ENCODE assay signal across 16 cellular contexts in genomic region chr12:117036046-117036445, GRCh38.
DNase-seq lines count a peak whose midpoint lies in the region; ATAC-seq and TF ChIP-seq lines count a peak whose summit lies in the region.
"Had no signal": no experiment of that assay in that cellular context is flagged by ENCODE, and none has a peak within 500 bp of the region (broad histone marks: within the 10 kb centered on the region; RNA-seq: fewer than 3 reads in every experiment).

No MANE protein-coding gene starts in this region.

- POLR2A ChIA-PET in activated CD4-positive, alpha-beta memory T cell treated with anti-CD3 and anti-CD28 coated beads for 36 hours (lab: Charles Lee) = no interaction called here

- H3K27me3 Mint-ChIP-seq in activated CD4-positive, alpha-beta memory T cell treated with anti-CD3 and anti-CD28 coated beads for 36 hours = peaks cover 6% of the 10 kb centered on the region
- peaks cover 0 to 5% of the 10 kb centered on the region in 2 donors for H3K27me3 Mint-ChIP-seq in natural killer cell (ENCODE audit: low read depth in 2 of 2)

- H3K27ac ChIP-seq in right atrium auricular region (no peak overlapping the region), VCaP (peak overlapping the region; percentile 80; the same call in 1 of the 2 replicates)
- H3K27ac ChIP-seq: adrenal gland, breast epithelium had no signal

- H3K36me3 Mint-ChIP-seq in activated CD4-positive, alpha-beta memory T cell treated with anti-CD3 and anti-CD28 coated beads for 36 hours = no peaks in the 10 kb centered on the region
- no peaks in the 10 kb centered on the region for H3K36me3 Mint-ChIP-seq in natural killer cell

- TF ChIP-seq CTCF in right atrium auricular region (IDR thresholded peaks at IDR 0.05) (no peak), VCaP (conservative IDR thresholded peaks at IDR 0.05) (no peak), natural killer cell (IDR thresholded peaks at IDR 0.05) (no peak)

- H3K4me3 Mint-ChIP-seq in activated CD4-positive, alpha-beta memory T cell treated with anti-CD3 and anti-CD28 coated beads for 36 hours = no peak overlapping the region
- H3K4me3 Mint-ChIP-seq in natural killer cell = no peak overlapping the region
- H3K4me3 Mint-ChIP-seq: activated CD4-positive, alpha-beta T cell treated with anti-CD3 and anti-CD28 coated beads, Interleukin-2, amount 10 ng/mL, durations not matched to agents 24 days and 14 days had no signal

- no peaks in the 10 kb centered on the region for H3K9me3 Mint-ChIP-seq in activated CD4-positive, alpha-beta memory T cell treated with anti-CD3 and anti-CD28 coated beads for 36 hours
- no peaks in the 10 kb centered on the region for H3K9me3 Mint-ChIP-seq in natural killer cell
- H3K9me3 Mint-ChIP-seq: activated CD4-positive, alpha-beta T cell treated with anti-CD3 and anti-CD28 coated beads, Interleukin-2, amount 10 ng/mL, durations not matched to agents 24 days and 14 days had no signal

- H3K4me3 ChIP-seq in right atrium auricular region = no peak overlapping the region
- H3K4me3 ChIP-seq: adrenal gland, breast epithelium had no signal

- no peaks in the 10 kb centered on the region for H3K4me1 Mint-ChIP-seq in activated CD4-positive, alpha-beta memory T cell treated with anti-CD3 and anti-CD28 coated beads for 36 hours (ENCODE audit: low read depth)
- peaks cover 0 to 25% of the 10 kb centered on the region in 2 donors for H3K4me1 Mint-ChIP-seq in natural killer cell

- ATAC-seq in Right ventricle myocardium inferior (peak; percentile 26), HG03520 (IDR thresholded peaks at IDR 0.05; ENCODE audit: unreplicated experiment) (no peak), sciatic nerve (no peak), natural killer cell (no peak)

- H3K27ac Mint-ChIP-seq in activated CD4-positive, alpha-beta memory T cell treated with anti-CD3 and anti-CD28 coated beads for 36 hours = no peak overlapping the region
- no peak overlapping the region for H3K27ac Mint-ChIP-seq in natural killer cell
- H3K27ac Mint-ChIP-seq: activated CD4-positive, alpha-beta T cell treated with anti-CD3 and anti-CD28 coated beads, Interleukin-2, amount 10 ng/mL, durations not matched to agents 24 days and 14 days had no signal

- DNase-seq in Right ventricle myocardium inferior (ENCODE audit: missing footprints) (no peak), right atrium auricular region (ENCODE audit: low spot score) (no peak), NCI-H2107 treated with DMSO at 0.1 percent for 48 hours (lab: John Stamatoyannopoulos, UW; ENCODE audit: unreplicated experiment) (peak; percentile 95), sciatic nerve (ENCODE audit: low spot score) (no peak), natural killer cell (no peak)
- DNase-seq in activated CD4-positive, alpha-beta memory T cell treated with anti-CD3 and anti-CD28 coated beads for 36 hours = no peak
- DNase-seq: activated CD4-positive, alpha-beta T cell treated with anti-CD3 and anti-CD28 coated beads, Interleukin-2, amount 10 ng/mL, durations not matched to agents 24 days and 14 days; activated CD8-positive, alpha-beta memory T cell treated with anti-CD3 and anti-CD28 coated beads, Interleukin-2, amount 50 U/mL, for 48 hours; activated gamma-delta T cell; cortex of kidney; NCI-H1694 treated with DMSO at 0.1 percent for 48 hours; stimulated activated CD4-positive, alpha-beta T cell treated with anti-CD3 and anti-CD28 coated beads, Interleukin-1b, Interleukin-23, amount 100 ng/mL, for 48 hours had no signal

- peaks cover 0 to 21% of the 10 kb centered on the region in 2 donors for H3K4me1 ChIP-seq in right atrium auricular region
- H3K4me1 ChIP-seq: breast epithelium had no signal

- H3K36me3 ChIP-seq in right atrium auricular region = no peaks in the 10 kb centered on the region
- H3K36me3 ChIP-seq: adrenal gland, breast epithelium had no signal

- no peaks in the 10 kb centered on the region for H3K27me3 ChIP-seq in right atrium auricular region
- H3K27me3 ChIP-seq: adrenal gland, breast epithelium had no signal

- no peaks in the 10 kb centered on the region for H3K9me3 ChIP-seq in right atrium auricular region
- H3K9me3 ChIP-seq: adrenal gland, breast epithelium had no signal

- intact Hi-C loops in Right ventricle myocardium inferior (cut with DNase I) = no loop called here
- intact Hi-C loops in activated CD4-positive, alpha-beta memory T cell treated with anti-CD3 and anti-CD28 coated beads for 36 hours (cut with micrococcal nuclease) = no loop called here
- intact Hi-C loops in sciatic nerve (cut with DNase I) = no loop called here
- intact Hi-C loops in natural killer cell (cut with micrococcal nuclease) = no loop called here

- CTCF ChIA-PET in activated CD4-positive, alpha-beta memory T cell treated with anti-CD3 and anti-CD28 coated beads for 36 hours (lab: Charles Lee) = no interaction called here
